ENCODE assay signal across 10 cellular contexts in genomic region chr18:44786257-44786656, GRCh38.
A peak's percentile ranks its signal among the peaks of the same experiment; 100 is the strongest.
DNase-seq lines count a peak whose midpoint lies in the region; ATAC-seq and TF ChIP-seq lines count a peak whose summit lies in the region.
"Had no signal": no experiment of that assay in that cellular context is flagged by ENCODE, and none has a peak within 500 bp of the region (broad histone marks: within the 10 kb centered on the region; RNA-seq: fewer than 3 reads in every experiment).

No MANE protein-coding gene starts in this region.

- peak overlapping the region; percentile 72 to 93 (median 79) for H3K27ac Mint-ChIP-seq in IgD-negative memory B cell

- no peaks in the 10 kb centered on the region for H3K9me3 ChIP-seq in spleen
- H3K9me3 ChIP-seq in WERI-Rb-1 (ENCODE audit: severe bottlenecking) = no peaks in the 10 kb centered on the region

- H3K36me3 ChIP-seq in spleen = no peaks in the 10 kb centered on the region
- no peaks in the 10 kb centered on the region for H3K36me3 ChIP-seq in WERI-Rb-1
- H3K36me3 ChIP-seq: brain microvascular endothelial cell had no signal

- peak overlapping the region in 7 of 8 donors; percentile 29 to 74 (median 56) for H3K27ac ChIP-seq in spleen
- H3K27ac ChIP-seq in WERI-Rb-1 = no peak overlapping the region
- H3K27ac ChIP-seq: brain microvascular endothelial cell had no signal

- no peaks in the 10 kb centered on the region for H3K27me3 ChIP-seq in spleen (replicated peaks in 1 of 7)
- H3K27me3 ChIP-seq in WERI-Rb-1 (ENCODE audit: insufficient read depth, low read depth, severe bottlenecking) = no peaks in the 10 kb centered on the region
- H3K27me3 ChIP-seq: brain microvascular endothelial cell had no signal

- ATAC-seq in GM19372 (IDR thresholded peaks at IDR 0.05; ENCODE audit: low read depth, unreplicated experiment) (peak; percentile 20), HG02763 (IDR thresholded peaks at IDR 0.05; ENCODE audit: unreplicated experiment) (peak; percentile 23)
- ATAC-seq: left colon had no signal

- peaks cover 12 to 43% (median 20%) of the 10 kb centered on the region in 6 donors for H3K4me1 ChIP-seq in spleen

- peak overlapping the region; percentile 83 to 92 (median 85) for H3K4me3 Mint-ChIP-seq in IgD-negative memory B cell

- peaks cover 1% of the 10 kb centered on the region for H3K27me3 Mint-ChIP-seq in IgD-negative memory B cell

- intact Hi-C loops in spleen (cut with DNase I; ENCODE audit: low total_unique reads) = no loop called here

- H3K9me3 Mint-ChIP-seq in IgD-negative memory B cell = no peaks in the 10 kb centered on the region

- H3K4me3 ChIP-seq in spleen = peak overlapping the region in 3 of 8 donors; percentile 13 to 50 (median 26)
- H3K4me3 ChIP-seq in WERI-Rb-1 (ENCODE audit: low read depth, low read length) = no peak overlapping the region

- H3K4me1 Mint-ChIP-seq in IgD-negative memory B cell = peaks cover 61 to 71% (median 67%) of the 10 kb centered on the region in 3 donors

- no peak for TF ChIP-seq POLR2A in spleen (IDR thresholded peaks at IDR 0.05)

- no peak for DNase-seq in spleen
- no peak for DNase-seq in NCI-H526 (lab: John Stamatoyannopoulos, UW)
- DNase-seq in WERI-Rb-1 = no peak
- DNase-seq in activated CD4-positive, CD25-positive, alpha-beta regulatory T cell treated with anti-CD3 and anti-CD28 coated beads, Interleukin-2, amount 50 U/mL, for 72 hours = no peak
- DNase-seq: brain microvascular endothelial cell, DMS53, left colon had no signal

- peaks cover 2% of the 10 kb centered on the region for H3K36me3 Mint-ChIP-seq in IgD-negative memory B cell

- TF ChIP-seq CTCF in spleen (IDR thresholded peaks at IDR 0.05 in 8 of 11, conservative IDR thresholded peaks at IDR 0.05 in 3 of 11) = no peak
- no peak for TF ChIP-seq CTCF in WERI-Rb-1 (IDR thresholded peaks at IDR 0.05; ENCODE audit: low read depth, low read length)
